ENCODE assay signal across 3 cellular contexts in genomic region chrX:41390576-41390975, GRCh38.
DNase-seq lines count a peak whose midpoint lies in the region; TF ChIP-seq lines count a peak whose summit lies in the region.
"Not testable (repeated sequence)": the region's sequence is repeated elsewhere in the genome, so short reads cannot be mapped to it uniquely, and the experiment has no call there.

No MANE protein-coding gene starts in this region.

- not testable (repeated sequence) for H3K27me3 ChIP-seq in HAP-1 (ENCODE audit: low read depth)

- H3K36me3 ChIP-seq in HAP-1 (replicated peaks); HEK293 (ENCODE audit: control insufficient read depth in 2 of 2, insufficient read depth in 1 of 2, low read length in 2 of 2): not testable (repeated sequence)

- in situ Hi-C loops in HAP-1 (cut with MboI; ENCODE audit: low sequenced_read_pairs): not testable (repeated sequence)

- TF ChIP-seq CTCF in HEK293 (tag by site-specific recombination; IDR thresholded peaks at IDR 0.05); RWPE1 (conservative IDR thresholded peaks at IDR 0.05; ENCODE audit: low read depth): not testable (repeated sequence)

- peaks cover 26% of the 10 kb centered on the region for H3K4me1 ChIP-seq in HAP-1
- H3K4me1 ChIP-seq in HEK293 (ENCODE audit: control insufficient read depth, insufficient read depth, low read length): not testable (repeated sequence)

- not testable (repeated sequence) for H3K4me3 ChIP-seq in HAP-1; HEK293 (ENCODE audit: low read depth, low read length)

- H3K9me3 ChIP-seq in HAP-1; HEK293 (ENCODE audit: control insufficient read depth, insufficient read depth, low read depth, low read length): not testable (repeated sequence)

- peak; percentile 62 to 78 for DNase-seq in HAP-1 (ENCODE audit: low spot score in 2 of 2)
- DNase-seq in RWPE1 (ENCODE audit: low spot score): not testable (repeated sequence)

- not testable (repeated sequence) for H3K27ac ChIP-seq in HEK293 (ENCODE audit: extremely low read depth, low read depth, low read length)
- H3K27ac ChIP-seq in RWPE1: peak overlapping the region; percentile 89

- CTCF ChIA-PET in HEK293 (lab: Yijun Ruan, JAX): not testable (repeated sequence)
- CTCF ChIA-PET in RWPE1 (lab: Yijun Ruan, JAX): interaction anchor here (0.6 kb wide), 1 partner anchor 140 kb away, joined by 3 read pairs; no protein-coding TSS in a partner anchor

- POLR2A ChIA-PET in HEK293 (lab: Yijun Ruan, JAX); RWPE1 (lab: Yijun Ruan, JAX; ENCODE audit: low non-redundant PET): not testable (repeated sequence)

TF ChIP-seq in HEK293, 187 proteins besides CTCF, POLR2A, EP300 and RAD21:
- peak; percentile 46; the same call in 1 of the 2 replicates for TF ChIP-seq SCRT2 (tag by site-specific recombination; IDR thresholded peaks at IDR 0.05)
